ENCODE assay signal across 14 cellular contexts in genomic region chr5:73654171-73654811, GRCh38. TPM values are rescaled to one million over a fixed set of nuclear protein-coding genes. Genes with fewer than 3 reads are reported as not detected.
DNase-seq lines count a peak whose midpoint lies in the region; ATAC-seq and TF ChIP-seq lines count a peak whose summit lies in the region.
"Had no signal": no experiment of that assay in that cellular context is flagged by ENCODE, and none has a peak within 500 bp of the region (broad histone marks: within the 10 kb centered on the region; RNA-seq: fewer than 3 reads in every experiment).

No MANE protein-coding gene starts in this region.

- no peaks in the 10 kb centered on the region for H3K4me1 Mint-ChIP-seq in activated CD8-positive, alpha-beta T cell treated with anti-CD3 and anti-CD28 coated beads for 36 hours (ENCODE audit: low read depth)
- H3K4me1 Mint-ChIP-seq: central memory CD8-positive, alpha-beta T cell had no signal

- no peaks in the 10 kb centered on the region for H3K36me3 Mint-ChIP-seq in activated CD8-positive, alpha-beta T cell treated with anti-CD3 and anti-CD28 coated beads for 36 hours (ENCODE audit: low read depth)

- peak overlapping the region; percentile 77 to 94 for H3K27ac ChIP-seq in esophagus (ENCODE audit: low read depth in 2 of 2, low read length in 1 of 2)
- peak overlapping the region; percentile 36 to 67 for H3K27ac ChIP-seq in tibial artery
- no peak overlapping the region for H3K27ac ChIP-seq in Peyer's patch
- H3K27ac ChIP-seq: spleen had no signal

- POLR2A ChIA-PET in activated CD8-positive, alpha-beta T cell treated with anti-CD3 and anti-CD28 coated beads for 36 hours (lab: Charles Lee): no interaction called here

- no peak for ATAC-seq in activated CD8-positive, alpha-beta T cell treated with anti-CD3 and anti-CD28 coated beads for 36 hours

- H3K9me3 ChIP-seq in esophagus (ENCODE audit: control insufficient read depth in 2 of 2, insufficient read depth in 1 of 2, low read depth in 1 of 2, low read length in 1 of 2) (no peaks in the 10 kb centered on the region), tibial artery (no peaks in the 10 kb centered on the region), Peyer's patch (no peaks in the 10 kb centered on the region)
- H3K9me3 ChIP-seq: spleen, upper lobe of left lung had no signal

- no peaks in the 10 kb centered on the region for H3K9me3 Mint-ChIP-seq in activated CD8-positive, alpha-beta T cell treated with anti-CD3 and anti-CD28 coated beads for 36 hours
- H3K9me3 Mint-ChIP-seq: central memory CD8-positive, alpha-beta T cell had no signal

- no peaks in the 10 kb centered on the region for H3K27me3 ChIP-seq in esophagus (ENCODE audit: control insufficient read depth in 1 of 2, insufficient read depth in 2 of 2, low read length in 2 of 2)
- no peaks in the 10 kb centered on the region for H3K27me3 ChIP-seq in tibial artery
- H3K27me3 ChIP-seq in Peyer's patch: no peaks in the 10 kb centered on the region
- H3K27me3 ChIP-seq: spleen, upper lobe of left lung had no signal

- H3K27me3 Mint-ChIP-seq in activated CD8-positive, alpha-beta T cell treated with anti-CD3 and anti-CD28 coated beads for 36 hours: peaks cover 4% of the 10 kb centered on the region

- no peak for TF ChIP-seq CTCF in tibial artery (IDR thresholded peaks at IDR 0.05)
- TF ChIP-seq CTCF in activated CD8-positive, alpha-beta T cell treated with anti-CD3 and anti-CD28 coated beads for 36 hours (IDR thresholded peaks at IDR 0.05): no peak
- TF ChIP-seq CTCF in Peyer's patch (IDR thresholded peaks at IDR 0.05): no peak

- WGBS in esophagus, 2 donors: 27 to 33% methylated on average over 3 of the region's 3 CpGs

- DNase-seq in NCI-H748 (lab: John Stamatoyannopoulos, UW; ENCODE audit: unreplicated experiment) (peak; percentile 9), NCI-H748 treated with DMSO at 0.1 percent for 48 hours (lab: John Stamatoyannopoulos, UW) (no peak), LoVo (ENCODE audit: low spot score) (peak; percentile 25), tibial artery (no peak), retina (no peak), Peyer's patch (no peak)
- DNase-seq in activated CD8-positive, alpha-beta T cell treated with anti-CD3 and anti-CD28 coated beads for 36 hours: no peak
- DNase-seq: activated CD4-positive, alpha-beta T cell treated with anti-CD3 and anti-CD28 coated beads for 48 hours; kidney; NCI-H2227 treated with DMSO at 0.1 percent for 48 hours; spleen had no signal

- intact Hi-C loops in tibial artery (cut with DNase I; ENCODE audit: low total_unique reads): no loop called here
- intact Hi-C loops in activated CD8-positive, alpha-beta T cell treated with anti-CD3 and anti-CD28 coated beads for 36 hours (cut with micrococcal nuclease): no loop called here

- no peaks in the 10 kb centered on the region for H3K36me3 ChIP-seq in esophagus (ENCODE audit: control insufficient read depth in 2 of 2, insufficient read depth in 2 of 2, low read length in 1 of 2)
- H3K36me3 ChIP-seq in tibial artery: no peaks in the 10 kb centered on the region
- no peaks in the 10 kb centered on the region for H3K36me3 ChIP-seq in Peyer's patch
- H3K36me3 ChIP-seq: spleen, upper lobe of left lung had no signal

- H3K4me3 ChIP-seq in esophagus (ENCODE audit: low read depth in 1 of 2, low read length in 2 of 2) (no peak overlapping the region), tibial artery (no peak overlapping the region), Peyer's patch (no peak overlapping the region)
- H3K4me3 ChIP-seq: spleen, upper lobe of left lung had no signal

- CTCF ChIA-PET in activated CD8-positive, alpha-beta T cell treated with anti-CD3 and anti-CD28 coated beads for 36 hours (lab: Charles Lee): no interaction called here

- no peak for TF ChIP-seq POLR2A in Peyer's patch (IDR thresholded peaks at IDR 0.05)

- no peak overlapping the region for H3K4me3 Mint-ChIP-seq in activated CD8-positive, alpha-beta T cell treated with anti-CD3 and anti-CD28 coated beads for 36 hours
- H3K4me3 Mint-ChIP-seq: central memory CD8-positive, alpha-beta T cell had no signal

- H3K4me1 ChIP-seq in esophagus (ENCODE audit: control insufficient read depth in 2 of 2, insufficient read depth in 2 of 2, low read length in 1 of 2): peaks cover 2 to 11% of the 10 kb centered on the region in 2 donors
- H3K4me1 ChIP-seq in tibial artery: peaks cover 0 to 36% (median 9%) of the 10 kb centered on the region in 4 donors
- H3K4me1 ChIP-seq in Peyer's patch: no peaks in the 10 kb centered on the region
- H3K4me1 ChIP-seq: upper lobe of left lung had no signal

- H3K27ac Mint-ChIP-seq in activated CD8-positive, alpha-beta T cell treated with anti-CD3 and anti-CD28 coated beads for 36 hours: no peak overlapping the region

RNA-seq across cellular contexts. Expression of gene ARHGEF28, which starts 28.3 kb away (rescaled TPM):
- 1 to 10 TPM; 5.9 to 6.5 TPM for polyA plus RNA-seq in esophagus
- under 1 TPM in 1 of 2 experiments, not detected in 1; 0.05 TPM for total RNA-seq in activated CD8-positive, alpha-beta T cell treated with anti-CD3 and anti-CD28 coated beads for 36 hours
- total RNA-seq in Peyer's patch: 10 to 100 TPM; 13.3 to 19.0 (median 16.9) TPM

Comparison
In these comparisons a context has a peak if more than half of its experiments do, and no peak if none do; other contexts are left out.
1. DNase-seq: peak in NCI-H748 (single experiment) and LoVo (single experiment); none in NCI-H748 treated with DMSO at 0.1 percent for 48 hours (single experiment), tibial artery (0 of 2), retina (single experiment), activated CD8-positive, alpha-beta T cell treated with anti-CD3 and anti-CD28 coated beads for 36 hours (single experiment) and Peyer's patch (0 of 3).
2. H3K27ac ChIP-seq: peak in esophagus (2 of 2) and tibial artery (2 of 2); none in Peyer's patch (0 of 4).
3. RNA of gene ARHGEF28, which starts 28.3 kb away (total RNA-seq): 13.3 to 19.0 TPM in Peyer's patch; 0.05 TPM in activated CD8-positive, alpha-beta T cell treated with anti-CD3 and anti-CD28 coated beads for 36 hours; every median in the first group is over 10 times any median in the second.